In genomic region chr9:110252509-110253139, GRCh38 we compare ENCODE assay signal across 15 cellular contexts. TPM values are rescaled to one million over a fixed set of nuclear protein-coding genes. Genes with fewer than 3 reads are reported as not detected.
DNase-seq lines count a peak whose midpoint lies in the region; ATAC-seq, FAIRE-seq and TF ChIP-seq lines count a peak whose summit lies in the region.
"Had no signal": no experiment of that assay in that cellular context is flagged by ENCODE, and none has a peak within 500 bp of the region (broad histone marks: within the 10 kb centered on the region; RNA-seq: fewer than 3 reads in every experiment).

No MANE protein-coding gene starts in this region.

- intact Hi-C loops in HepG2 (cut with micrococcal nuclease; ENCODE audit: unreplicated experiment), result no loop called here
- intact Hi-C loops in dorsolateral prefrontal cortex (cut with DNase I), result no loop called here

- peaks cover 51% of the 10 kb centered on the region for H3K4me1 Mint-ChIP-seq in activated naive CD8-positive, alpha-beta T cell treated with anti-CD3 and anti-CD28 coated beads, Interleukin-2, amount 50 U/mL, for 24 hours

- CTCF ChIA-PET in HEK293 (lab: Yijun Ruan, JAX) (no interaction called here), HepG2 (lab: Yijun Ruan, JAX; ENCODE audit: low intra/inter-chr PET ratio, low total read pairs) (no interaction called here)

- POLR2A ChIA-PET in HEK293 (lab: Yijun Ruan, JAX) (interaction anchor here (0.6 kb wide), 1 partner anchor 11 kb away, joined by 3 read pairs; no protein-coding TSS in a partner anchor), HepG2 (lab: Yijun Ruan, JAX) (no interaction called here)

- FAIRE-seq in HepG2 (lab: Jason Lieb, UNC), result peak; percentile 18
- FAIRE-seq: bronchial epithelial cell, D721Med, GM12892 had no signal

- peak; percentile 16 to 21 for DNase-seq in AML-193 (lab: John Stamatoyannopoulos, UW)
- DNase-seq in activated naive CD8-positive, alpha-beta T cell treated with anti-CD3 and anti-CD28 coated beads, Interleukin-2, amount 50 U/mL, for 24 hours, result no peak
- DNase-seq in HepG2 (ENCODE audit: low spot score), result peak; percentile 46
- DNase-seq in dorsolateral prefrontal cortex, result no peak
- no peak for DNase-seq in AG08396 (ENCODE audit: low spot score)
- no peak for DNase-seq in hypothalamus (lab: John Stamatoyannopoulos, UW)
- DNase-seq in AG20443 (ENCODE audit: low spot score), result no peak
- DNase-seq: Right ventricle myocardium superior had no signal

- H3K9me3 ChIP-seq in HEK293 (ENCODE audit: control insufficient read depth, insufficient read depth, low read depth, low read length) (no peaks in the 10 kb centered on the region), HepG2 (ENCODE audit: low read length) (no peaks in the 10 kb centered on the region)
- H3K9me3 ChIP-seq: vagina had no signal

- TF ChIP-seq RAD21 in HepG2 (CRISPR knock-in tag; IDR thresholded peaks at IDR 0.05), result no peak

- H3K27ac ChIP-seq in HEK293 (ENCODE audit: extremely low read depth, low read depth, low read length), result no peak overlapping the region
- H3K27ac ChIP-seq in HepG2 (ENCODE audit: extremely low read length, insufficient read depth, low read length), result peak overlapping the region; percentile 90
- H3K27ac ChIP-seq in dorsolateral prefrontal cortex, result no peak overlapping the region
- H3K27ac ChIP-seq: vagina had no signal

- peak overlapping the region; percentile 95 for H3K4me3 Mint-ChIP-seq in activated naive CD8-positive, alpha-beta T cell treated with anti-CD3 and anti-CD28 coated beads, Interleukin-2, amount 50 U/mL, for 24 hours

- TF ChIP-seq POLR2A in HepG2 (IDR thresholded peaks at IDR 0.05; ENCODE audit: insufficient read depth in 1 of 2, low read depth in 2 of 2, low read length in 2 of 2), result no peak

- no peaks in the 10 kb centered on the region; a peak in 1 of 5 replicates for H3K27me3 ChIP-seq in HepG2 (ENCODE audit: control insufficient read depth in 1 of 2, insufficient read depth in 2 of 2, low read length in 2 of 2)
- H3K27me3 ChIP-seq in dorsolateral prefrontal cortex, result no peaks in the 10 kb centered on the region
- H3K27me3 ChIP-seq: vagina had no signal

- no peak overlapping the region for H2AFZ ChIP-seq in HepG2 (ENCODE audit: low read length)

- peaks cover 90% of the 10 kb centered on the region for H3K79me2 ChIP-seq in HepG2 (ENCODE audit: insufficient read depth, low read length)

- no peaks in the 10 kb centered on the region for H3K27me3 Mint-ChIP-seq in activated naive CD8-positive, alpha-beta T cell treated with anti-CD3 and anti-CD28 coated beads, Interleukin-2, amount 50 U/mL, for 24 hours

- H3K36me3 ChIP-seq in HEK293 (ENCODE audit: control insufficient read depth in 2 of 2, insufficient read depth in 1 of 2, low read length in 2 of 2) (peaks cover 0 to 28% of the 10 kb centered on the region in 2 experiments; a peak in 2 of 3 replicates), HepG2 (replicated peaks in 1 of 2; ENCODE audit: control insufficient read depth in 1 of 2, insufficient read depth in 2 of 2, low read length in 2 of 2) (peaks cover 7 to 25% of the 10 kb centered on the region in 2 experiments)

- H3K4me1 ChIP-seq in HEK293 (ENCODE audit: control insufficient read depth, insufficient read depth, low read length) (0 out of 2 replicates have a peak, but pooled peaks cover 2% of the 10 kb centered on the region), HepG2 (ENCODE audit: insufficient read depth, low read length) (peaks cover 60% of the 10 kb centered on the region)

- H3K36me3 Mint-ChIP-seq in activated naive CD8-positive, alpha-beta T cell treated with anti-CD3 and anti-CD28 coated beads, Interleukin-2, amount 50 U/mL, for 24 hours (ENCODE audit: low read depth), result peaks cover 65% of the 10 kb centered on the region

- H3K27ac Mint-ChIP-seq in activated naive CD8-positive, alpha-beta T cell treated with anti-CD3 and anti-CD28 coated beads, Interleukin-2, amount 50 U/mL, for 24 hours, result peak overlapping the region; percentile 17

- H3K4me3 ChIP-seq in HEK293 (ENCODE audit: low read depth, low read length) (no peak overlapping the region), HepG2 (replicated peaks in 1 of 3; ENCODE audit: insufficient read depth in 1 of 3, low read depth in 2 of 3, low read length in 3 of 3) (peak overlapping the region in 1 of 3 experiments; percentile 0; a peak in 2 of 6 replicates), dorsolateral prefrontal cortex (no peak overlapping the region)
- H3K4me3 ChIP-seq: lung, vagina had no signal

- WGBS in HepG2 (ENCODE audit: low lambda C conversion rate), result 46% methylated on average over 10 of the region's 10 CpGs

- no TSS peak for BruUV-seq in HepG2 (replicated peaks; lab: Mats Ljungman, UMichigan)

- no peaks in the 10 kb centered on the region for H3K9me3 Mint-ChIP-seq in activated naive CD8-positive, alpha-beta T cell treated with anti-CD3 and anti-CD28 coated beads, Interleukin-2, amount 50 U/mL, for 24 hours

- TF ChIP-seq CTCF in HEK293 (tag by site-specific recombination; IDR thresholded peaks at IDR 0.05) (no peak), HepG2 (CRISPR knock-in tag; IDR thresholded peaks at IDR 0.05) (no peak), dorsolateral prefrontal cortex (IDR thresholded peaks at IDR 0.05 in 54 of 56, conservative IDR thresholded peaks at IDR 0.05 in 2 of 56; ENCODE audit: low read depth in 1 of 56, partially characterized antibody in 56 of 56) (no peak)

- peaks cover 64% of the 10 kb centered on the region for H4K20me1 ChIP-seq in HepG2 (ENCODE audit: insufficient read depth, low read length)

- H3K4me2 ChIP-seq in HepG2 (ENCODE audit: low read depth, low read length), result peak overlapping the region; percentile 96

- in situ Hi-C loops in HepG2 (cut with HindIII; ENCODE audit: extremely low pct_ligation_motif_present, low pct_unique_long_range_greater_than_20kb), result no loop called here

- peak overlapping the region; percentile 91 for H3K9ac ChIP-seq in HepG2 (ENCODE audit: insufficient read depth, low read depth, low read length)

- TF ChIP-seq EP300 in HepG2 (IDR thresholded peaks at IDR 0.05; ENCODE audit: low read depth in 2 of 2, low read length in 2 of 2) (no peak), HepG2 (CRISPR knock-in tag; IDR thresholded peaks at IDR 0.05; ENCODE audit: borderline replicate concordance) (no peak)

- ATAC-seq in activated naive CD8-positive, alpha-beta T cell treated with anti-CD3 and anti-CD28 coated beads, Interleukin-2, amount 50 U/mL, for 24 hours, result no peak
- no peak for ATAC-seq in HepG2
- ATAC-seq: sciatic nerve had no signal

RNA-seq across cellular contexts. Expression of gene TXN, which starts 3.7 kb away (rescaled TPM):
- 470 and 599 TPM in 2 replicates for total RNA-seq in HepG2 (2016; rRNA removed; fragmentation: Illumina TruSeq; extraction: Trizol)
- total RNA-seq in HepG2 (2016; cell fraction: cytosol; rRNA removed; fragmentation: Illumina TruSeq; extraction: Trizol; ENCODE audit: low read depth), result 226 and 278 TPM in 2 replicates
- total RNA-seq in HepG2 (2016; cell fraction: insoluble cytoplasmic fraction; rRNA removed; fragmentation: Illumina TruSeq; extraction: Trizol), result 454 and 625 TPM in 2 replicates
- 196 and 214 TPM in 2 replicates for total RNA-seq in HepG2 (2016; cell fraction: membrane; rRNA removed; fragmentation: Illumina TruSeq; extraction: Trizol)
- 164 and 180 TPM in 2 replicates for total RNA-seq in HepG2 (2016; cell fraction: nucleus; rRNA removed; fragmentation: Illumina TruSeq; extraction: Trizol)
- 275 and 364 TPM in 2 replicates for polyA plus RNA-seq in HepG2 (2011; rRNA removed)
- polyA plus RNA-seq in HepG2 (2011; cell fraction: cytosol; rRNA removed), result 251 and 342 TPM in 2 replicates
- polyA plus RNA-seq in HepG2 (2011; cell fraction: nucleus; rRNA removed), result 57.6 and 73.3 TPM in 2 replicates
- polyA plus RNA-seq in HepG2 (2012), result 339 and 368 TPM in 2 replicates
- polyA plus RNA-seq in HepG2 (2016; cell fraction: cytosol; fragmentation: Illumina TruSeq; extraction: Trizol; ENCODE audit: low read depth), result 309 and 380 TPM in 2 replicates
- 631 and 700 TPM in 2 replicates for polyA plus RNA-seq in HepG2 (2016; cell fraction: insoluble cytoplasmic fraction; fragmentation: Illumina TruSeq; extraction: Trizol; ENCODE audit: low read depth)
- polyA plus RNA-seq in HepG2 (2016; cell fraction: membrane; fragmentation: Illumina TruSeq; extraction: Trizol; ENCODE audit: low read depth), result 208 and 237 TPM in 2 replicates
- 310 and 322 TPM in 2 replicates for polyA plus RNA-seq in HepG2 (2016; cell fraction: nucleus; fragmentation: Illumina TruSeq; extraction: Trizol; ENCODE audit: insufficient read depth, low read depth)
- polyA minus RNA-seq in HepG2 (2011; rRNA and poly(A)+ RNA removed; ENCODE audit: low replicate concordance), result 56.5 and 182 TPM in 2 replicates
- 56.3 and 57.5 TPM in 2 replicates for polyA minus RNA-seq in HepG2 (2011; cell fraction: cytosol; rRNA and poly(A)+ RNA removed)
- 25.4 and 39.5 TPM in 2 replicates for polyA minus RNA-seq in HepG2 (2011; cell fraction: nucleus; rRNA and poly(A)+ RNA removed)
- total RNA-seq in dorsolateral prefrontal cortex, result 100 to 1,000 TPM in 58 of 120 experiments, 10 to 100 TPM in 62; 47.1 to 137 (median 99.2) TPM

RNA-seq across cellular contexts. Expression of gene C9orf152, which starts 44.7 kb away (rescaled TPM):
- total RNA-seq in HepG2 (2016; rRNA removed; fragmentation: Illumina TruSeq; extraction: Trizol) (0.24 and 0.67 TPM in 2 replicates), dorsolateral prefrontal cortex (under 1 TPM in 17 of 120 experiments, not detected in 103; 0.16 to 0.55 (median 0.22) TPM)
- total RNA-seq in HepG2 (2016; cell fraction: cytosol; rRNA removed; fragmentation: Illumina TruSeq; extraction: Trizol; ENCODE audit: low read depth), result 0.09 and 0.20 TPM in 2 replicates
- 0.24 and 0.42 TPM in 2 replicates for total RNA-seq in HepG2 (2016; cell fraction: insoluble cytoplasmic fraction; rRNA removed; fragmentation: Illumina TruSeq; extraction: Trizol)
- 0.48 and 0.56 TPM in 2 replicates for total RNA-seq in HepG2 (2016; cell fraction: membrane; rRNA removed; fragmentation: Illumina TruSeq; extraction: Trizol)
- total RNA-seq in HepG2 (2016; cell fraction: nucleus; rRNA removed; fragmentation: Illumina TruSeq; extraction: Trizol), result 0.13 TPM in 1 of 2 replicates, not detected in the other
- polyA plus RNA-seq in HepG2 (2011; rRNA removed), result 0.18 and 0.48 TPM in 2 replicates
- polyA plus RNA-seq in HepG2 (2011; cell fraction: cytosol; rRNA removed), result 0.15 and 0.16 TPM in 2 replicates
- 0.09 and 0.18 TPM in 2 replicates for polyA plus RNA-seq in HepG2 (2011; cell fraction: nucleus; rRNA removed)
- 0.24 and 0.53 TPM in 2 replicates for polyA plus RNA-seq in HepG2 (2012)
- polyA plus RNA-seq in HepG2 (2016; cell fraction: cytosol; fragmentation: Illumina TruSeq; extraction: Trizol; ENCODE audit: low read depth), result 0.19 and 0.31 TPM in 2 replicates
- polyA plus RNA-seq in HepG2 (2016; cell fraction: insoluble cytoplasmic fraction; fragmentation: Illumina TruSeq; extraction: Trizol; ENCODE audit: low read depth), result 1.7 and 2.2 TPM in 2 replicates
- polyA plus RNA-seq in HepG2 (2016; cell fraction: membrane; fragmentation: Illumina TruSeq; extraction: Trizol; ENCODE audit: low read depth), result 0.93 and 1.0 TPM in 2 replicates
- 0.94 and 1.7 TPM in 2 replicates for polyA plus RNA-seq in HepG2 (2016; cell fraction: nucleus; fragmentation: Illumina TruSeq; extraction: Trizol; ENCODE audit: insufficient read depth, low read depth)
- 0.60 TPM in 1 of 2 replicates, not detected in the other for polyA minus RNA-seq in HepG2 (2011; rRNA and poly(A)+ RNA removed; ENCODE audit: low replicate concordance)
- polyA minus RNA-seq in HepG2 (2011; cell fraction: cytosol; rRNA and poly(A)+ RNA removed), result 0.40 and 0.79 TPM in 2 replicates
- polyA minus RNA-seq in HepG2 (2011; cell fraction: nucleus; rRNA and poly(A)+ RNA removed), result 0.13 TPM in 1 of 2 replicates, not detected in the other
- total RNA-seq: Right ventricle myocardium superior, sciatic nerve had no signal

Comparison
In these comparisons a context has a peak if more than half of its experiments do, and no peak if none do; other contexts are left out.
1. DNase-seq: peak in AML-193 (2 of 2) and HepG2 (single experiment); none in activated naive CD8-positive, alpha-beta T cell treated with anti-CD3 and anti-CD28 coated beads, Interleukin-2, amount 50 U/mL, for 24 hours (single experiment), dorsolateral prefrontal cortex (0 of 10), AG08396 (single experiment), hypothalamus (0 of 51) and AG20443 (single experiment).